21 cellular contexts compared by ENCODE assay signal in the genomic region with DNA sequence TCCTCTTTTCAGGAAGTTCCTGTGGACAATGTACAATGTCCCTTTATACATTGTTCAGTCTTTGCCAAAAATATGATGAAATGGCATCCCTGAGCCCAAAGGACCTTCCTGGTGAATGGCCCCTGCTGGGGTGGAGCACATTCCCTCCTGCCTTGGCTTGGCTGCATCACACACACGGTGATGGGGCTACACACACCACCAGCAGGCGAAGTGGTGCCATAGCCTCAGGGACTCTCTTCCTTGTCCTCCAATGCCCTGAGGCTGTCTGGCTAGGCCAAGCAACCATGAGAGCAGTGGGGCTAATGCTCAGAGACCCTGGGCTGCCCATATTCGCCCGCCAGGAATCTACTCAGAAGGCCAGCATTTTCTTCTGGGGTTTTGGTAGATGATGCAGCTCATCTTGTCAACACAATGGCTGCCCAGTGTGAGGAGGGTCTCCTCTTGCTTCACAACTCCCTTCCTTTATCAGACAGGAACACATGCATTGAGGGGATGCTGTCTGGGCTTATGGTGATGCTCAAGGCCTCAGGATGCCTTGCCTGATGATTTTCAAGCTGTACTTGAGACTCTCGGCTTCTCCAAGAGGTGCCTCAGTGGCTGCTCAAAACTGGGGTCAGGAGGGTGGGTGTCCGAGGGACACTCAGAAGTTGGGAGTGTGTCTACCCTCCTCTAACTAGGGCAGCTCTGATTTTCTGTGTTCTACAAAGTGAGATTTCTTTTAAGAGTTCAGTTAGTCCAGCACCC. TPM values are rescaled to one million over a fixed set of nuclear protein-coding genes. Genes with fewer than 3 reads are reported as not detected.
DNase-seq lines count a peak whose midpoint lies in the region; ATAC-seq and TF ChIP-seq lines count a peak whose summit lies in the region.
"Had no signal": no experiment of that assay in that cellular context is flagged by ENCODE, and none has a peak within 500 bp of the region (broad histone marks: within the 10 kb centered on the region; RNA-seq: fewer than 3 reads in every experiment).

No MANE protein-coding gene starts in this region.

- no peaks in the 10 kb centered on the region for H3K9me3 Mint-ChIP-seq in WTC11
- H3K9me3 Mint-ChIP-seq in T-cell: no peaks in the 10 kb centered on the region
- H3K9me3 Mint-ChIP-seq: activated B cell treated with CpG ODN at 0.5 μM for 24 hours; activated naive CD4-positive, alpha-beta T cell treated with anti-CD3 and anti-CD28 coated beads, Interleukin-2, amount 50 U/mL, for 72 hours; activated T-cell treated with anti-CD3 and anti-CD28 coated beads, Interleukin-2, amount 50 U/mL, for 72 hours; CD8-positive, alpha-beta memory T cell; dendritic cell treated with granulocyte-macrophage colony-stimulating factor and Interleukin-4, amounts not matched to agents 40 ng/mL and 50 ng/mL, for 4 days; T-helper 1 cell treated with Interleukin-12 subunit alpha and Interleukin-12 subunit beta and Interleukin-4 antibody, amounts not matched to agents 30 μg/mL and 1 μg/mL, for 36 hours had no signal

- POLR2A ChIA-PET in WTC11 (lab: Charles Lee): no interaction called here
- POLR2A ChIA-PET in T-cell (lab: Charles Lee): no interaction called here

- H3K27ac ChIP-seq in heart right ventricle: peak overlapping the region in 1 of 10 donors; percentile 61
- no peak overlapping the region for H3K27ac ChIP-seq in vagina
- H3K27ac ChIP-seq: body of pancreas, epithelial cell of prostate, pancreas had no signal

- H3K4me1 ChIP-seq in heart right ventricle (peaks cover 0 to 21% (median 5%) of the 10 kb centered on the region in 9 donors), vagina (no peaks in the 10 kb centered on the region)
- H3K4me1 ChIP-seq: body of pancreas, pancreas had no signal

- H3K27ac Mint-ChIP-seq in WTC11 (no peak overlapping the region), T-cell (no peak overlapping the region)
- H3K27ac Mint-ChIP-seq: activated B cell treated with CpG ODN at 0.5 μM for 24 hours; activated CD8-positive, alpha-beta T cell treated with anti-CD3 and anti-CD28 coated beads, Interleukin-2, amount 10 ng/mL, durations not matched to agents 7 days and 5 days; activated naive CD4-positive, alpha-beta T cell treated with anti-CD3 and anti-CD28 coated beads, Interleukin-2, amount 50 U/mL, for 72 hours; activated T-cell treated with anti-CD3 and anti-CD28 coated beads, Interleukin-2, amount 50 U/mL, for 72 hours; CD8-positive, alpha-beta memory T cell; dendritic cell treated with granulocyte-macrophage colony-stimulating factor and Interleukin-4, amounts not matched to agents 40 ng/mL and 50 ng/mL, for 4 days; immature natural killer cell; T-helper 1 cell treated with Interleukin-12 subunit alpha and Interleukin-12 subunit beta and Interleukin-4 antibody, amounts not matched to agents 30 μg/mL and 1 μg/mL, for 36 hours had no signal

- WGBS in heart right ventricle, 2 donors: 59 to 61% methylated on average over 6 of the region's 6 CpGs

- no peak for DNase-seq in heart right ventricle
- no peak for DNase-seq in cardiac septum (ENCODE audit: low spot score)
- DNase-seq in WTC11 (ENCODE audit: low spot score): no peak
- peak; percentile 33 for DNase-seq in left ventricle myocardium superior
- DNase-seq in vagina (ENCODE audit: extremely low spot score in 2 of 2): peak; percentile 64 to 67
- no peak for DNase-seq in C1 segment of cervical spinal cord (lab: John Stamatoyannopoulos, UW)
- no peak for DNase-seq in T-cell
- DNase-seq: activated B cell treated with CpG ODN at 0.5 μM for 24 hours; CD8-positive, alpha-beta memory T cell; immature natural killer cell; naive B cell; NCI-H1436 treated with DMSO at 0.1 percent for 48 hours had no signal

- no peaks in the 10 kb centered on the region for H3K9me3 ChIP-seq in heart right ventricle
- no peaks in the 10 kb centered on the region for H3K9me3 ChIP-seq in vagina
- H3K9me3 ChIP-seq: body of pancreas, pancreas had no signal

- no peak for TF ChIP-seq POLR2A in vagina (IDR thresholded peaks at IDR 0.05)

- H3K4me1 Mint-ChIP-seq in WTC11 (no peaks in the 10 kb centered on the region), T-cell (no peaks in the 10 kb centered on the region)
- H3K4me1 Mint-ChIP-seq: activated B cell treated with CpG ODN at 0.5 μM for 24 hours; CD8-positive, alpha-beta memory T cell; immature natural killer cell; naive B cell had no signal

- no peaks in the 10 kb centered on the region; the same call in 1 of the 2 replicates for H3K27me3 Mint-ChIP-seq in WTC11 (ENCODE audit: low read depth)
- H3K27me3 Mint-ChIP-seq in T-cell: peaks cover 5 to 8% of the 10 kb centered on the region in 2 donors

- CTCF ChIA-PET in WTC11 (lab: Charles Lee) (interaction anchor here (0.8 to 4.7 kb wide), 18 partner anchors 21 to 745 kb away, joined by 3 to 61 read pairs (median 5); partner anchors contain the start of gene EPHB1), T-cell (lab: Charles Lee) (interaction anchor here in 1 of 2 donors (1.1 kb wide), 1 partner anchor 40 kb away, joined by 3 read pairs; the partner anchor contains the start of gene EPHB1)

- H3K27me3 ChIP-seq in heart right ventricle (peaks cover 0 to 6% (median 0%) of the 10 kb centered on the region in 7 donors), vagina (no peaks in the 10 kb centered on the region)
- H3K27me3 ChIP-seq: body of pancreas, pancreas had no signal

- intact Hi-C loops in heart right ventricle (cut with DNase I) (loop anchor here in 7 of 10 donors (2.0 to 10.0 kb wide), 7 partner anchors 57 to 149 kb away; partner anchors contain the start of gene KY (in 4 of the 7)), cardiac septum (cut with DNase I) (loop anchor here (2.0 kb wide), 3 partner anchors 55 to 153 kb away; partner anchors contain the start of gene KY), left ventricle myocardium superior (cut with micrococcal nuclease) (loop anchor here (10.0 kb wide), 1 partner anchor 89 kb away; no protein-coding TSS in a partner anchor), vagina (cut with DNase I) (no loop called here)

- TF ChIP-seq CTCF in heart right ventricle (IDR thresholded peaks at IDR 0.05) (peak in 3 of 9 donors; percentile 12 to 23 (median 19)), WTC11 (IDR thresholded peaks at IDR 0.05) (no peak), vagina (IDR thresholded peaks at IDR 0.05) (no peak)

- H3K36me3 ChIP-seq in heart right ventricle (no peaks in the 10 kb centered on the region), vagina (no peaks in the 10 kb centered on the region)
- H3K36me3 ChIP-seq: pancreas had no signal

- H3K36me3 Mint-ChIP-seq in WTC11: no peaks in the 10 kb centered on the region
- no peaks in the 10 kb centered on the region for H3K36me3 Mint-ChIP-seq in T-cell
- H3K36me3 Mint-ChIP-seq: activated naive CD4-positive, alpha-beta T cell treated with anti-CD3 and anti-CD28 coated beads, Interleukin-2, amount 50 U/mL, for 72 hours; CD8-positive, alpha-beta memory T cell; immature natural killer cell; naive B cell had no signal

- H3K4me3 Mint-ChIP-seq in WTC11 (no peak overlapping the region), T-cell (no peak overlapping the region)
- H3K4me3 Mint-ChIP-seq: activated B cell treated with CpG ODN at 0.5 μM for 24 hours; activated CD8-positive, alpha-beta T cell treated with anti-CD3 and anti-CD28 coated beads, Interleukin-2, amount 10 ng/mL, durations not matched to agents 7 days and 5 days; activated T-cell treated with anti-CD3 and anti-CD28 coated beads, Interleukin-2, amount 50 U/mL, for 72 hours; CD8-positive, alpha-beta memory T cell; dendritic cell treated with granulocyte-macrophage colony-stimulating factor and Interleukin-4, amounts not matched to agents 40 ng/mL and 50 ng/mL, for 4 days; immature natural killer cell; naive B cell; T-helper 1 cell treated with Interleukin-12 subunit alpha and Interleukin-12 subunit beta and Interleukin-4 antibody, amounts not matched to agents 30 μg/mL and 1 μg/mL, for 36 hours had no signal

- ATAC-seq in heart right ventricle (peak; percentile 45 to 75 (median 59)), WTC11 (peak; percentile 44), left ventricle myocardium superior (peak; percentile 73), GM21717 (IDR thresholded peaks at IDR 0.05; ENCODE audit: unreplicated experiment) (no peak), T-cell (replicated peaks in 1 of 4) (no peak)
- ATAC-seq: body of pancreas had no signal

- H3K4me3 ChIP-seq in heart right ventricle: no peak overlapping the region
- H3K4me3 ChIP-seq in vagina: no peak overlapping the region
- H3K4me3 ChIP-seq: body of pancreas, pancreas had no signal

TF ChIP-seq in WTC11, 78 proteins besides CTCF, POLR2A, EP300 and RAD21 (continues in another document):
- TF ChIP-seq JAZF1 (CRISPR knock-in tag; IDR thresholded peaks at IDR 0.05) (no peak), GABPB1 (CRISPR knock-in tag; IDR thresholded peaks at IDR 0.05) (no peak)
- TF ChIP-seq, protein P1, sequence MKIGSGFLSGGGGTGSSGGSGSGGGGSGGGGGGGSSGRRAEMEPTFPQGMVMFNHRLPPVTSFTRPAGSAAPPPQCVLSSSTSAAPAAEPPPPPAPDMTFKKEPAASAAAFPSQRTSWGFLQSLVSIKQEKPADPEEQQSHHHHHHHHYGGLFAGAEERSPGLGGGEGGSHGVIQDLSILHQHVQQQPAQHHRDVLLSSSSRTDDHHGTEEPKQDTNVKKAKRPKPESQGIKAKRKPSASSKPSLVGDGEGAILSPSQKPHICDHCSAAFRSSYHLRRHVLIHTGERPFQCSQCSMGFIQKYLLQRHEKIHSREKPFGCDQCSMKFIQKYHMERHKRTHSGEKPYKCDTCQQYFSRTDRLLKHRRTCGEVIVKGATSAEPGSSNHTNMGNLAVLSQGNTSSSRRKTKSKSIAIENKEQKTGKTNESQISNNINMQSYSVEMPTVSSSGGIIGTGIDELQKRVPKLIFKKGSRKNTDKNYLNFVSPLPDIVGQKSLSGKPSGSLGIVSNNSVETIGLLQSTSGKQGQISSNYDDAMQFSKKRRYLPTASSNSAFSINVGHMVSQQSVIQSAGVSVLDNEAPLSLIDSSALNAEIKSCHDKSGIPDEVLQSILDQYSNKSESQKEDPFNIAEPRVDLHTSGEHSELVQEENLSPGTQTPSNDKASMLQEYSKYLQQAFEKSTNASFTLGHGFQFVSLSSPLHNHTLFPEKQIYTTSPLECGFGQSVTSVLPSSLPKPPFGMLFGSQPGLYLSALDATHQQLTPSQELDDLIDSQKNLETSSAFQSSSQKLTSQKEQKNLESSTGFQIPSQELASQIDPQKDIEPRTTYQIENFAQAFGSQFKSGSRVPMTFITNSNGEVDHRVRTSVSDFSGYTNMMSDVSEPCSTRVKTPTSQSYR (CRISPR knock-in tag; IDR thresholded peaks at IDR 0.05): no peak

RNA-seq across cellular contexts. Expression of gene EPHB1, which starts 40.9 kb away (rescaled TPM):
- total RNA-seq in heart right ventricle: 1 to 10 TPM; 1.1 to 3.4 (median 1.8) TPM
- under 1 TPM; 0.07 to 0.57 TPM for polyA plus RNA-seq in heart right ventricle
- 1.1 TPM for total RNA-seq in cardiac septum
- total RNA-seq in WTC11 (2021): 7.0 to 9.9 TPM (median 8.2 TPM) in 3 replicates
- total RNA-seq in left ventricle myocardium superior: 1.8 TPM
- total RNA-seq in vagina: 2.2 TPM
- total RNA-seq in T-cell: under 1 TPM in 4 of 5 donors, not detected in 1; 0.28 to 0.72 (median 0.31) TPM
- total RNA-seq: CD8-positive, alpha-beta memory T cell had no signal

Comparison
In these comparisons a context has a peak if more than half of its experiments do, and no peak if none do; other contexts are left out.
1. DNase-seq: peak in left ventricle myocardium superior (single experiment) and vagina (2 of 2); none in heart right ventricle (0 of 2), cardiac septum (single experiment), WTC11 (single experiment), C1 segment of cervical spinal cord (0 of 14) and T-cell (0 of 34).
2. ATAC-seq: peak in heart right ventricle (8 of 8), WTC11 (single experiment) and left ventricle myocardium superior (single experiment); none in GM21717 (single experiment) and T-cell (0 of 4).